21 cellular contexts compared by ENCODE assay signal in genomic region chr20:63370623-63371176, GRCh38. TPM values are rescaled to one million over a fixed set of nuclear protein-coding genes. Genes with fewer than 3 reads are reported as not detected.
DNase-seq lines count a peak whose midpoint lies in the region; ATAC-seq and TF ChIP-seq lines count a peak whose summit lies in the region.
"Had no signal": no experiment of that assay in that cellular context is flagged by ENCODE, and none has a peak within 500 bp of the region (broad histone marks: within the 10 kb centered on the region; RNA-seq: fewer than 3 reads in every experiment).

No MANE protein-coding gene starts in this region.

- H3K36me3 ChIP-seq in right atrium auricular region (no peaks in the 10 kb centered on the region), heart right ventricle (no peaks in the 10 kb centered on the region), PC-3 (ENCODE audit: low read depth, low read length) (no peaks in the 10 kb centered on the region)
- H3K36me3 ChIP-seq in effector memory CD4-positive, alpha-beta T cell (ENCODE audit: control insufficient read depth, insufficient read depth, low read length) = no peaks in the 10 kb centered on the region

- TF ChIP-seq CTCF in right atrium auricular region (IDR thresholded peaks at IDR 0.05) (no peak), heart right ventricle (IDR thresholded peaks at IDR 0.05) (no peak), type B pancreatic cell (conservative IDR thresholded peaks at IDR 0.05) (no peak), PC-3 (conservative IDR thresholded peaks at IDR 0.05; ENCODE audit: low read depth, low read length) (no peak)

- intact Hi-C loops in Right ventricle myocardium superior (cut with DNase I) (no loop called here), heart right ventricle (cut with DNase I) (no loop called here), PC-3 (cut with micrococcal nuclease) (no loop called here)

- H3K79me2 ChIP-seq in PC-3 (ENCODE audit: low read length) = no peaks in the 10 kb centered on the region

- H3K9me3 Mint-ChIP-seq in type B pancreatic cell = no peaks in the 10 kb centered on the region
- H3K9me3 Mint-ChIP-seq: CD4-positive, CD25-positive, alpha-beta regulatory T cell had no signal

- H2AFZ ChIP-seq in PC-3 (ENCODE audit: low read length) = no peak overlapping the region

- peaks cover 5% of the 10 kb centered on the region for H3K4me1 Mint-ChIP-seq in type B pancreatic cell (ENCODE audit: unreplicated experiment)
- H3K4me1 Mint-ChIP-seq: CD4-positive, CD25-positive, alpha-beta regulatory T cell had no signal

- no peak overlapping the region for H3K27ac Mint-ChIP-seq in type B pancreatic cell
- H3K27ac Mint-ChIP-seq: CD4-positive, CD25-positive, alpha-beta regulatory T cell had no signal

- H3K27me3 ChIP-seq in right atrium auricular region (no peaks in the 10 kb centered on the region), heart right ventricle (peaks cover 7 to 47% (median 32%) of the 10 kb centered on the region in 7 donors), PC-3 (ENCODE audit: low read length) (peaks cover 45% of the 10 kb centered on the region)
- H3K27me3 ChIP-seq in effector memory CD4-positive, alpha-beta T cell (replicated peaks; ENCODE audit: control insufficient read depth, insufficient read depth, low read length, poor library complexity, severe bottlenecking) = no peaks in the 10 kb centered on the region

- H3K4me3 ChIP-seq in right atrium auricular region = no peak overlapping the region
- no peak overlapping the region for H3K4me3 ChIP-seq in heart right ventricle
- H3K4me3 ChIP-seq in effector memory CD4-positive, alpha-beta T cell (ENCODE audit: insufficient read depth, low read depth, low read length, poor library complexity, severe bottlenecking) = no peak overlapping the region
- H3K4me3 ChIP-seq in PC-3 (ENCODE audit: low read length) = no peak overlapping the region

- POLR2A ChIA-PET in PC-3 (lab: Charles Lee; ENCODE audit: unreplicated experiment) = no interaction called here

- no peak for DNase-seq in Right ventricle myocardium superior
- DNase-seq in right atrium auricular region (ENCODE audit: low spot score) = no peak
- DNase-seq in NCI-H2171 treated with DMSO at 0.1 percent for 48 hours (lab: John Stamatoyannopoulos, UW) = peak; percentile 75
- peak in 1 of 2 donors; percentile 35 for DNase-seq in heart right ventricle
- no peak for DNase-seq in type B pancreatic cell (ENCODE audit: extremely low spot score, unreplicated experiment)
- no peak for DNase-seq in effector memory CD4-positive, alpha-beta T cell
- DNase-seq in PC-3 = no peak
- no peak for DNase-seq in NCI-H345 treated with DMSO at 0.1 percent for 48 hours (lab: John Stamatoyannopoulos, UW; ENCODE audit: unreplicated experiment)
- DNase-seq: Caco-2; CD4-positive, CD25-positive, alpha-beta regulatory T cell; DMS53; HCEC 1CT; IMR-90; NCI-H1105; NCI-H2029 treated with DMSO at 0.1 percent for 48 hours; NCI-H345; NCI-H774; SHP77 had no signal

- WGBS in heart right ventricle, 2 donors = 12 to 20% methylated on average over 21 of the region's 21 CpGs

- peaks cover 13% of the 10 kb centered on the region for H3K27me3 Mint-ChIP-seq in type B pancreatic cell
- H3K27me3 Mint-ChIP-seq: CD4-positive, CD25-positive, alpha-beta regulatory T cell had no signal

- CTCF ChIA-PET in PC-3 (lab: Charles Lee) = interaction anchor here (0.5 kb wide), 1 partner anchor 66 kb away, joined by 4 read pairs; no protein-coding TSS in a partner anchor

- no peaks in the 10 kb centered on the region for H4K20me1 ChIP-seq in PC-3 (ENCODE audit: low read length)

- H3K9ac ChIP-seq in PC-3 (ENCODE audit: low read length) = no peak overlapping the region

- H3F3A ChIP-seq in PC-3 (ENCODE audit: low read length, unreplicated experiment) = no peaks in the 10 kb centered on the region

- H3K27ac ChIP-seq in right atrium auricular region (peak overlapping the region in 1 of 2 donors; percentile 35), heart right ventricle (no peak overlapping the region), PC-3 (ENCODE audit: low read length) (no peak overlapping the region)
- H3K27ac ChIP-seq in effector memory CD4-positive, alpha-beta T cell (ENCODE audit: insufficient read depth, low read length, poor library complexity, severe bottlenecking) = no peak overlapping the region

- no peaks in the 10 kb centered on the region for H3K9me3 ChIP-seq in right atrium auricular region
- no peaks in the 10 kb centered on the region for H3K9me3 ChIP-seq in heart right ventricle
- no peaks in the 10 kb centered on the region for H3K9me3 ChIP-seq in effector memory CD4-positive, alpha-beta T cell (ENCODE audit: control insufficient read depth, low read length)
- H3K9me3 ChIP-seq in PC-3 (ENCODE audit: low read length) = no peaks in the 10 kb centered on the region
- H3K9me3 ChIP-seq: Caco-2 had no signal

- H3K4me1 ChIP-seq in right atrium auricular region = peaks cover 0 to 22% of the 10 kb centered on the region in 2 donors
- peaks cover 4 to 15% (median 10%) of the 10 kb centered on the region in 9 donors for H3K4me1 ChIP-seq in heart right ventricle
- no peaks in the 10 kb centered on the region for H3K4me1 ChIP-seq in effector memory CD4-positive, alpha-beta T cell (ENCODE audit: control insufficient read depth, insufficient read depth, low read length, poor library complexity, severe bottlenecking)
- H3K4me1 ChIP-seq in PC-3 (ENCODE audit: insufficient read depth, low read length) = no peaks in the 10 kb centered on the region

- no peak overlapping the region for H3K4me2 ChIP-seq in PC-3 (ENCODE audit: low read length)

- H3K9me2 ChIP-seq in PC-3 (replicated peaks; ENCODE audit: low read length) = no peaks in the 10 kb centered on the region

- no peak overlapping the region for H3K4me3 Mint-ChIP-seq in type B pancreatic cell
- H3K4me3 Mint-ChIP-seq: CD4-positive, CD25-positive, alpha-beta regulatory T cell had no signal

- peak; percentile 82 for ATAC-seq in Right ventricle myocardium superior (ENCODE audit: poor library complexity)
- ATAC-seq in heart right ventricle = peak; percentile 49 to 87 (median 74)
- ATAC-seq in PC-3 = no peak

- H3K36me3 Mint-ChIP-seq in type B pancreatic cell = no peaks in the 10 kb centered on the region
- H3K36me3 Mint-ChIP-seq: CD4-positive, CD25-positive, alpha-beta regulatory T cell had no signal

- no TSS peak for BruUV-seq in PC-3 (replicated peaks; lab: Mats Ljungman, UMichigan)

RNA-seq across cellular contexts. Expression of gene CHRNA4, which starts 9.6 kb away (rescaled TPM):
- 1.5 TPM for total RNA-seq in Right ventricle myocardium superior
- not detected for total RNA-seq in right atrium auricular region
- total RNA-seq in heart right ventricle = 1 to 10 TPM in 4 of 10 donors, under 1 TPM in 2, not detected in 4; 0.38 to 1.5 (median 1.1) TPM
- polyA plus RNA-seq in heart right ventricle = under 1 TPM; 0.06 to 0.22 TPM
- 1.8 and 9.1 TPM in 2 replicates for total RNA-seq in type B pancreatic cell (ENCODE audit: low replicate concordance)
- not detected in 2 replicates for total RNA-seq in PC-3 (2014; rRNA removed)
- total RNA-seq: CD4-positive, CD25-positive, alpha-beta regulatory T cell; HT1080; IMR-90; LHCN-M2; T-helper 1 cell treated with Interleukin-12 subunit alpha and Interleukin-12 subunit beta and Interleukin-4 antibody, amounts not matched to agents 30 ng/mL and 1 ng/mL, for 36 hours had no signal
- polyA plus RNA-seq: CD4-positive, CD25-positive, alpha-beta regulatory T cell; IMR-90 had no signal
